In genomic region chr15:92809064-92809879, GRCh38 we compare ENCODE assay signal across 1 cellular context.
TF ChIP-seq lines count a peak whose summit lies in the region.

No MANE protein-coding gene starts in this region.

TF ChIP-seq in K562, 482 proteins besides CTCF, POLR2A, EP300 and RAD21 (continued from another document and continues in another):
- TF ChIP-seq STAT6 (CRISPR knock-in tag; IDR thresholded peaks at IDR 0.05) (no peak; the same call in 1 of the 2 replicates), POLR2H (tag; IDR thresholded peaks at IDR 0.05; ENCODE audit: low read depth) (peak; percentile 75), EP400 (IDR thresholded peaks at IDR 0.05) (peak; percentile 99), CBFB (CRISPR knock-in tag; IDR thresholded peaks at IDR 0.05) (no peak), EWSR1 (IDR thresholded peaks at IDR 0.05; ENCODE audit: borderline replicate concordance, low read depth, partially characterized antibody) (no peak), KAT7 (CRISPR knock-in tag; IDR thresholded peaks at IDR 0.05; ENCODE audit: borderline replicate concordance) (peak; percentile 95; the same call in 1 of the 2 replicates), PHF20 (IDR thresholded peaks at IDR 0.05; ENCODE audit: partially characterized antibody) (peak; percentile 39), SPI1 (IDR thresholded peaks at IDR 0.05; ENCODE audit: borderline replicate concordance, low read depth, low read length) (peak; percentile 74), ZNF717 (CRISPR knock-in tag; IDR thresholded peaks at IDR 0.05) (no peak), ZKSCAN8 (CRISPR knock-in tag; IDR thresholded peaks at IDR 0.05) (no peak), THAP12 (CRISPR knock-in tag; IDR thresholded peaks at IDR 0.05) (0 out of 2 replicates have a peak, but pooled peaks have one; percentile 48), NFATC3 (IDR thresholded peaks at IDR 0.05) (no peak), GTF2E2 (tag; IDR thresholded peaks at IDR 0.05) (peak; percentile 90), HDAC3 (IDR thresholded peaks at IDR 0.05; ENCODE audit: borderline replicate concordance, partially characterized antibody) (no peak), BRD4 (IDR thresholded peaks at IDR 0.05) (peak; percentile 96), TBL1XR1 (IDR thresholded peaks at IDR 0.05; ENCODE audit: low read length in 2 of 2) (peak in 1 of 2 experiments; percentile 46; a peak in 1 of 4 replicates), GATA2 (CRISPR knock-in tag; IDR thresholded peaks at IDR 0.05) (no peak), PPARD (CRISPR knock-in tag; IDR thresholded peaks at IDR 0.05) (no peak), CHD2 (IDR thresholded peaks at IDR 0.05; ENCODE audit: low read depth, low read length) (no peak), ZSCAN32 (CRISPR knock-in tag; IDR thresholded peaks at IDR 0.05) (no peak), PHB2 (IDR thresholded peaks at IDR 0.05; ENCODE audit: low read depth) (no peak), ZBTB34 (CRISPR knock-in tag; IDR thresholded peaks at IDR 0.05) (no peak), MCM5 (IDR thresholded peaks at IDR 0.05; ENCODE audit: low read depth) (no peak), ELK3 (CRISPR knock-in tag; IDR thresholded peaks at IDR 0.05) (no peak), ZNF224 (CRISPR knock-in tag; IDR thresholded peaks at IDR 0.05) (no peak), U2AF2 (optimal IDR thresholded peaks at IDR 0.05; ENCODE audit: low read depth, low read length) (no peak), HEY1 (CRISPR knock-in tag; IDR thresholded peaks at IDR 0.05; ENCODE audit: borderline replicate concordance) (no peak), HSF4 (CRISPR knock-in tag; IDR thresholded peaks at IDR 0.05; ENCODE audit: borderline replicate concordance) (no peak), ZNF75A (CRISPR knock-in tag; IDR thresholded peaks at IDR 0.05) (no peak), IRF9 (tag; IDR thresholded peaks at IDR 0.05) (0 out of 2 replicates have a peak, but pooled peaks have one; percentile 12), THRAP3 (IDR thresholded peaks at IDR 0.05; ENCODE audit: borderline replicate concordance) (no peak), PML (IDR thresholded peaks at IDR 0.05; ENCODE audit: low read length) (peak; percentile 33; the same call in 1 of the 2 replicates), NCOA6 (IDR thresholded peaks at IDR 0.05) (no peak), ZNF253 (CRISPR knock-in tag; conservative IDR thresholded peaks at IDR 0.05) (no peak), ZBTB43 (CRISPR knock-in tag; IDR thresholded peaks at IDR 0.05) (no peak; the same call in 1 of the 2 replicates), TRIM24 (IDR thresholded peaks at IDR 0.05) (0 out of 4 replicates have a peak, but pooled peaks of 1 of the 2 experiments have one; percentile 6), DMBX1 (CRISPR knock-in tag; IDR thresholded peaks at IDR 0.05; ENCODE audit: borderline replicate concordance) (no peak; the same call in none of the 2 replicates), ZBTB2 (IDR thresholded peaks at IDR 0.05) (peak; percentile 26; the same call in 1 of the 2 replicates), ZNF263 (CRISPR knock-in tag; IDR thresholded peaks at IDR 0.05; ENCODE audit: borderline replicate concordance) (no peak; the same call in 1 of the 2 replicates), CBX2 (IDR thresholded peaks at IDR 0.05; ENCODE audit: insufficient read depth, low read length, poor library complexity, severe bottlenecking) (no peak), CREBBP (IDR thresholded peaks at IDR 0.05; ENCODE audit: low read depth, low read length) (no peak), HMG20B (CRISPR knock-in tag; IDR thresholded peaks at IDR 0.05) (no peak), ERF (CRISPR knock-in tag; IDR thresholded peaks at IDR 0.05) (peak; percentile 78), SLC30A9 (CRISPR knock-in tag; IDR thresholded peaks at IDR 0.05) (no peak)
- TF ChIP-seq, protein P1, sequence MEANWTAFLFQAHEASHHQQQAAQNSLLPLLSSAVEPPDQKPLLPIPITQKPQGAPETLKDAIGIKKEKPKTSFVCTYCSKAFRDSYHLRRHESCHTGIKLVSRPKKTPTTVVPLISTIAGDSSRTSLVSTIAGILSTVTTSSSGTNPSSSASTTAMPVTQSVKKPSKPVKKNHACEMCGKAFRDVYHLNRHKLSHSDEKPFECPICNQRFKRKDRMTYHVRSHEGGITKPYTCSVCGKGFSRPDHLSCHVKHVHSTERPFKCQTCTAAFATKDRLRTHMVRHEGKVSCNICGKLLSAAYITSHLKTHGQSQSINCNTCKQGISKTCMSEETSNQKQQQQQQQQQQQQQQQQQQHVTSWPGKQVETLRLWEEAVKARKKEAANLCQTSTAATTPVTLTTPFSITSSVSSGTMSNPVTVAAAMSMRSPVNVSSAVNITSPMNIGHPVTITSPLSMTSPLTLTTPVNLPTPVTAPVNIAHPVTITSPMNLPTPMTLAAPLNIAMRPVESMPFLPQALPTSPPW (CRISPR knock-in tag; IDR thresholded peaks at IDR 0.05) = peak; percentile 93
- TF ChIP-seq, protein P2, sequence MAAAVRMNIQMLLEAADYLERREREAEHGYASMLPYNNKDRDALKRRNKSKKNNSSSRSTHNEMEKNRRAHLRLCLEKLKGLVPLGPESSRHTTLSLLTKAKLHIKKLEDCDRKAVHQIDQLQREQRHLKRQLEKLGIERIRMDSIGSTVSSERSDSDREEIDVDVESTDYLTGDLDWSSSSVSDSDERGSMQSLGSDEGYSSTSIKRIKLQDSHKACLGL (CRISPR knock-in tag; IDR thresholded peaks at IDR 0.05; ENCODE audit: borderline replicate concordance, poor library complexity, severe bottlenecking) = peak; percentile 80
- TF ChIP-seq, protein P3, sequence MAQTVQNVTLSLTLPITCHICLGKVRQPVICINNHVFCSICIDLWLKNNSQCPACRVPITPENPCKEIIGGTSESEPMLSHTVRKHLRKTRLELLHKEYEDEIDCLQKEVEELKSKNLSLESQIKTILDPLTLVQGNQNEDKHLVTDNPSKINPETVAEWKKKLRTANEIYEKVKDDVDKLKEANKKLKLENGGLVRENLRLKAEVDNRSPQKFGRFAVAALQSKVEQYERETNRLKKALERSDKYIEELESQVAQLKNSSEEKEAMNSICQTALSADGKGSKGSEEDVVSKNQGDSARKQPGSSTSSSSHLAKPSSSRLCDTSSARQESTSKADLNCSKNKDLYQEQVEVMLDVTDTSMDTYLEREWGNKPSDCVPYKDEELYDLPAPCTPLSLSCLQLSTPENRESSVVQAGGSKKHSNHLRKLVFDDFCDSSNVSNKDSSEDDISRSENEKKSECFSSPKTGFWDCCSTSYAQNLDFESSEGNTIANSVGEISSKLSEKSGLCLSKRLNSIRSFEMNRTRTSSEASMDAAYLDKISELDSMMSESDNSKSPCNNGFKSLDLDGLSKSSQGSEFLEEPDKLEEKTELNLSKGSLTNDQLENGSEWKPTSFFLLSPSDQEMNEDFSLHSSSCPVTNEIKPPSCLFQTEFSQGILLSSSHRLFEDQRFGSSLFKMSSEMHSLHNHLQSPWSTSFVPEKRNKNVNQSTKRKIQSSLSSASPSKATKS (CRISPR knock-in tag; IDR thresholded peaks at IDR 0.05) = no peak
- TF ChIP-seq, protein P4, sequence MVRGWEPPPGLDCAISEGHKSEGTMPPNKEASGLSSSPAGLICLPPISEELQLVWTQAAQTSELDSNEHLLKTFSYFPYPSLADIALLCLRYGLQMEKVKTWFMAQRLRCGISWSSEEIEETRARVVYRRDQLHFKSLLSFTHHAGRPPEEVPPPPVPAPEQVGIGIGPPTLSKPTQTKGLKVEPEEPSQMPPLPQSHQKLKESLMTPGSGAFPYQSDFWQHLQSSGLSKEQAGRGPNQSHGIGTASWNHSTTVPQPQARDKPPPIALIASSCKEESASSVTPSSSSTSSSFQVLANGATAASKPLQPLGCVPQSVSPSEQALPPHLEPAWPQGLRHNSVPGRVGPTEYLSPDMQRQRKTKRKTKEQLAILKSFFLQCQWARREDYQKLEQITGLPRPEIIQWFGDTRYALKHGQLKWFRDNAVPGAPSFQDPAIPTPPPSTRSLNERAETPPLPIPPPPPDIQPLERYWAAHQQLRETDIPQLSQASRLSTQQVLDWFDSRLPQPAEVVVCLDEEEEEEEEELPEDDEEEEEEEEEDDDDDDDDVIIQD (CRISPR knock-in tag; IDR thresholded peaks at IDR 0.05) = no peak
- TF ChIP-seq, protein P5, sequence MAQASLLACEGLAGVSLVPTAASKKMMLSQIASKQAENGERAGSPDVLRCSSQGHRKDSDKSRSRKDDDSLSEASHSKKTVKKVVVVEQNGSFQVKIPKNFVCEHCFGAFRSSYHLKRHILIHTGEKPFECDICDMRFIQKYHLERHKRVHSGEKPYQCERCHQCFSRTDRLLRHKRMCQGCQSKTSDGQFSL (CRISPR knock-in tag; IDR thresholded peaks at IDR 0.05) = peak; percentile 66
- TF ChIP-seq, protein P5 (tag; IDR thresholded peaks at IDR 0.05) = no peak
